In the genomic region with DNA sequence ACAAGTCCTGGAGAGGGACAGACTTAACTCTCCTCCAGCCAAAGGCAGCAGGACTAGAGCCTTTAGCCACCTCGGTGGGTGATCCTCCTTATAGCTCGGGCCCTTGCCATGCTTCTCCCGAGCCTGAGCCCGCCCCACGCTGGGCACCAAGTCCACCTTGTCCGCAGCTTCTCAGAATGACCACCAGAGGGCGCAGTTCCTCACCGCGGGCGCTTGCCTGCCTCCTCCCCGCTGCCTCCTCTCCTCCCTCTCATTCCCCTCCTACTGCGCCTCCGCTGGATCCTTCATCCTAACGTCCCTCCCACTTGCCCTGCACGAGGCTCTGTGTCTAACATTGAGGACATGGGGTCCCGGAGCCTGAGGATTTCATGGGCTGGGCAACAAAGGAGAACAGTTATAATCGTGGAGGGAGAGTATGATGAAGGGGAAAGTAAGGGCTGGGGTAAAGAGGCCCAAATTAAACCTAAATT, we compare ENCODE assay signal across 8 cellular contexts. TPM values are rescaled to one million over a fixed set of nuclear protein-coding genes. Genes with fewer than 3 reads are reported as not detected.
DNase-seq lines count a peak whose midpoint lies in the region; ATAC-seq and TF ChIP-seq lines count a peak whose summit lies in the region.

No MANE protein-coding gene starts in this region.

- no peak overlapping the region for H3K18ac ChIP-seq in H9 (ENCODE audit: insufficient read length, low read depth, low read length)

- no peaks in the 10 kb centered on the region for H3K79me1 ChIP-seq in H9 (ENCODE audit: insufficient read depth, low read depth, low read length, poor library complexity, severe bottlenecking)

- no peaks in the 10 kb centered on the region for H3K79me2 ChIP-seq in H9 (ENCODE audit: insufficient read depth, low read length)

- peak; percentile 96 for TF ChIP-seq CTCF in H9 (conservative IDR thresholded peaks at IDR 0.05)

- H3K4ac ChIP-seq in H9 (ENCODE audit: low read depth, low read length), result no peak overlapping the region

- H3K4me3 Mint-ChIP-seq in CD4-positive, CD25-positive, alpha-beta regulatory T cell, result peak overlapping the region in 1 of 4 donors; percentile 52
- no peak overlapping the region for H3K4me3 Mint-ChIP-seq in H9

- H3K56ac ChIP-seq in H9 (ENCODE audit: insufficient read length, low read depth, low read length), result no peak overlapping the region

- no peaks in the 10 kb centered on the region for H3K4me1 ChIP-seq in CD4-positive, CD25-positive, alpha-beta regulatory T cell (ENCODE audit: control insufficient read depth, insufficient read depth, low read length, poor library complexity, severe bottlenecking)
- H3K4me1 ChIP-seq in H9 (ENCODE audit: insufficient read depth, low read length), result no peaks in the 10 kb centered on the region

- H3K4me1 Mint-ChIP-seq in CD4-positive, CD25-positive, alpha-beta regulatory T cell, result peaks cover 0 to 10% (median 0%) of the 10 kb centered on the region in 4 donors
- H3K4me1 Mint-ChIP-seq in H9, result peaks cover 5 to 10% of the 10 kb centered on the region in 2 experiments

- no peak overlapping the region for H3K14ac ChIP-seq in H9 (ENCODE audit: insufficient read depth, low read length)

- no peaks in the 10 kb centered on the region for H3K9me3 ChIP-seq in CD4-positive, CD25-positive, alpha-beta regulatory T cell (ENCODE audit: control insufficient read depth in 2 of 2, low read length in 2 of 2)
- H3K9me3 ChIP-seq in H9 (ENCODE audit: control insufficient read depth, low read depth, low read length), result no peaks in the 10 kb centered on the region

- no peak overlapping the region for H3K4me3 ChIP-seq in CD4-positive, CD25-positive, alpha-beta regulatory T cell (ENCODE audit: low read depth, low read length)

- peak; percentile 35 to 70 (median 62) for DNase-seq in CD4-positive, CD25-positive, alpha-beta regulatory T cell
- DNase-seq in H9, result peak; percentile 87
- DNase-seq in NCI-H2227 treated with DMSO at 0.1 percent for 48 hours (lab: John Stamatoyannopoulos, UW), result peak; percentile 41
- peak; percentile 55 for DNase-seq in activated CD4-positive, CD25-positive, alpha-beta regulatory T cell treated with anti-CD3 and anti-CD28 coated beads, Interleukin-2, amount 50 U/mL, for 16 hours (ENCODE audit: low read depth, low spot score)
- peak; percentile 64 for DNase-seq in cerebellar cortex (ENCODE audit: low spot score)
- peak; percentile 69 to 70 for DNase-seq in left colon
- peak; percentile 45 for DNase-seq in stimulated activated CD4-positive, alpha-beta T cell treated with anti-CD3 and anti-CD28 coated beads, Interleukin-2, amount 100 ng/mL, for 4 hours (ENCODE audit: low read depth)

- H2AK5ac ChIP-seq in H9 (ENCODE audit: insufficient read length, low read length), result no peak overlapping the region

- no CpG with 5 or more reads among the region's 17 CpGs for WGBS in H9 (ENCODE audit: extremely low coverage, insufficient read length, low lambda C conversion rate)

- no peak overlapping the region for H3T11ph ChIP-seq in H9 (ENCODE audit: low read length)

- no peaks in the 10 kb centered on the region for H3K36me3 Mint-ChIP-seq in CD4-positive, CD25-positive, alpha-beta regulatory T cell
- peaks cover 4 to 6% (median 4%) of the 10 kb centered on the region in 3 experiments; a peak in 6 of 7 replicates for H3K36me3 Mint-ChIP-seq in H9 (ENCODE audit: insufficient read depth in 1 of 3, low read depth in 3 of 3)

- no peaks in the 10 kb centered on the region for H3K27me3 ChIP-seq in CD4-positive, CD25-positive, alpha-beta regulatory T cell (ENCODE audit: control insufficient read depth, insufficient read depth, low read length)
- H3K27me3 ChIP-seq in H9 (ENCODE audit: insufficient read depth, low read length), result no peaks in the 10 kb centered on the region

- H4K5ac ChIP-seq in H9 (ENCODE audit: insufficient read length, low read depth, low read length), result no peak overlapping the region

- H4K8ac ChIP-seq in H9 (replicated peaks; ENCODE audit: insufficient read length, low read depth, low read length), result no peak overlapping the region

- H3K4me2 ChIP-seq in H9 (ENCODE audit: insufficient read depth, insufficient read length, low read length), result no peak overlapping the region

- no peak overlapping the region for H2BK5ac ChIP-seq in H9 (ENCODE audit: insufficient read length, low read length)

- no peak overlapping the region for H2BK20ac ChIP-seq in H9 (ENCODE audit: low read depth, low read length, poor library complexity, severe bottlenecking)

- no peak overlapping the region for H2BK12ac ChIP-seq in H9 (ENCODE audit: insufficient read length, low read depth, low read length)

- H4K91ac ChIP-seq in H9 (ENCODE audit: insufficient read length, low read depth, low read length), result no peak overlapping the region

- H3K23ac ChIP-seq in H9 (ENCODE audit: insufficient read length, low read depth, low read length), result no peak overlapping the region

- peak; percentile 72 to 76 for ATAC-seq in CD4-positive, CD25-positive, alpha-beta regulatory T cell (ENCODE audit: low read depth in 2 of 2)
- peak; percentile 99 for ATAC-seq in left colon
- ATAC-seq in HG03439 (IDR thresholded peaks at IDR 0.05; ENCODE audit: unreplicated experiment), result no peak

- H3K9ac ChIP-seq in H9 (ENCODE audit: extremely low read depth, insufficient read length, low read length), result no peak overlapping the region

- no peaks in the 10 kb centered on the region for H3K36me3 ChIP-seq in CD4-positive, CD25-positive, alpha-beta regulatory T cell (ENCODE audit: control insufficient read depth, insufficient read depth, low read length)

- H3K27ac ChIP-seq in CD4-positive, CD25-positive, alpha-beta regulatory T cell (ENCODE audit: insufficient read depth, low read length, poor library complexity, severe bottlenecking), result no peak overlapping the region
- no peak overlapping the region for H3K27ac ChIP-seq in H9 (ENCODE audit: insufficient read length, low read depth, low read length)

- intact Hi-C loops in left colon (cut with DNase I, micrococcal nuclease), result no loop called here

- peaks cover 8% of the 10 kb centered on the region for H3K27me3 Mint-ChIP-seq in CD4-positive, CD25-positive, alpha-beta regulatory T cell
- H3K27me3 Mint-ChIP-seq in H9 (ENCODE audit: low read depth), result peaks cover 57% of the 10 kb centered on the region

- H3K27ac Mint-ChIP-seq in CD4-positive, CD25-positive, alpha-beta regulatory T cell, result no peak overlapping the region
- H3K27ac Mint-ChIP-seq in H9, result no peak overlapping the region

- H2BK15ac ChIP-seq in H9 (ENCODE audit: low read depth, low read length), result no peak overlapping the region

- no peak overlapping the region for H2AFZ ChIP-seq in H9 (ENCODE audit: low read length)

- no peaks in the 10 kb centered on the region for H3K23me2 ChIP-seq in H9 (ENCODE audit: insufficient read length, low read depth, low read length, poor library complexity, severe bottlenecking)

- H3K9me3 Mint-ChIP-seq in CD4-positive, CD25-positive, alpha-beta regulatory T cell, result peaks cover 0 to 2% (median 0%) of the 10 kb centered on the region in 7 donors
- peaks cover 11 to 18% of the 10 kb centered on the region in 2 experiments for H3K9me3 Mint-ChIP-seq in H9

- no peaks in the 10 kb centered on the region for H4K20me1 ChIP-seq in H9 (ENCODE audit: control insufficient read depth, insufficient read depth, insufficient read length)

- H2BK120ac ChIP-seq in H9 (ENCODE audit: low read depth, low read length, poor library complexity, severe bottlenecking), result no peak overlapping the region

RNA-seq across cellular contexts. Expression of gene MOGAT2, which starts 11.3 kb away (rescaled TPM):
- not detected for total RNA-seq in CD4-positive, CD25-positive, alpha-beta regulatory T cell
- not detected for polyA plus RNA-seq in CD4-positive, CD25-positive, alpha-beta regulatory T cell
- total RNA-seq in H9 (2021), result not detected in 2 replicates
- total RNA-seq in left colon, result 100 to 1,000 TPM; 169 to 204 TPM

RNA-seq across cellular contexts. Expression of gene MAP6, which starts 37.5 kb away (rescaled TPM):
- total RNA-seq in CD4-positive, CD25-positive, alpha-beta regulatory T cell, result 0.44 TPM
- not detected for polyA plus RNA-seq in CD4-positive, CD25-positive, alpha-beta regulatory T cell
- total RNA-seq in H9 (2021) (0.48 and 0.77 TPM in 2 replicates), left colon (1 to 10 TPM in 1 of 2 donors, under 1 TPM in 1; 0.58 to 1.7 TPM)

Comparison
In these comparisons a context has a peak if more than half of its experiments do, and no peak if none do; other contexts are left out.
1. RNA of gene MOGAT2, which starts 11.3 kb away (total RNA-seq): 169 to 204 TPM in left colon; not detected in CD4-positive, CD25-positive, alpha-beta regulatory T cell (single experiment) and not detected in H9; every median in the first group is over 100 times any median in the second.
2. Peak in every context shown above with its lines, with median percentiles within 50 percentile points of each other: DNase-seq.